8 cellular contexts compared by ENCODE assay signal in the genomic region with DNA sequence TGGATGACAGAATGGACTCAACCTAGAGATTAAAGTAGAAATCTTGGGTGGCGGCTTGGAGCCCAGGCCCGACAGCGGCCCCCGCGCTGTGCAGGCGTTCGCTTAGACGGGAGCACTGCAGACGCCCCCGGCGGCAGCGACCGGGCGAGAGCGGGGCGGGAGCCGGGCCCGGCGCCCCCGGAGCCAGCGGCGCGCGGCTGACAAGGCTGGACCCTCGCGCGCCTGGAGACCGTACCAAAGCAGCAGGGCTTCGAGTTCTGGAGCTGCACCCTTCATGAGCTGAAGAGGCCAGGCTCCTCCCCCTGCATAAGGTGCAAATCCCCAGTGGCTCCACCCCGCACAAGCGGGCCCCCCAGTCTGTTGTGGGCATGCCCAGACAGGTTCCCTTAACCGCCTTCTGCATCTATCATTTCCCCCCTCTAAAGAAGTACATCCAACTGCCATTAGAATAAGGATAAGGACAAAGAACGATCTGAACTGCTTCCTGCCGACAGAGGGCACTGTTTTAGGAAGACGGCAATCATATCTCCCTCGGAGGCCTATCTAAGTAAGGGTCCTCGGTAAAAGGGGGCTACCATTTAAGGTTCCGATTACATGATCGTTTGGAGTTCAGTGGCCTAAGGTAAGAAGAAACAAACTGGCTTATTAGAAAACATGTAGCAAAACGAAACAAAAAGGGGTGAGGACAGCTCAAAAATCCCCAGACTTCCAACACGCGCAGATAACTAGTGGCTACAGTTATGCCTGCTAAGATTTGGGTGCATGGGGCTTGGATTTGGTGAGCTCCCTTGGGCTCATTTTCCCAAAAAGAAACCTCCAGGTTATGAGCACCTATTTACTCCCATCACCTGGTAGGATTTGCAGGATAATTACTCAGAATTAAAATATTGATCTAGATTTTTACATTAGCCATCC.
A peak's percentile ranks its signal among the peaks of the same experiment; 100 is the strongest.
DNase-seq lines count a peak whose midpoint lies in the region; ATAC-seq, FAIRE-seq and TF ChIP-seq lines count a peak whose summit lies in the region.

No MANE protein-coding gene starts in this region.

- H4K20me1 ChIP-seq in endothelial cell of umbilical vein (replicated peaks; ENCODE audit: control insufficient read depth, extremely low read depth, insufficient read depth, low read length) = no peaks in the 10 kb centered on the region

- no peaks in the 10 kb centered on the region for H3K9me1 ChIP-seq in endothelial cell of umbilical vein (replicated peaks; ENCODE audit: control insufficient read depth, extremely low read depth, insufficient read depth, low read length)

- dilution Hi-C loops in endothelial cell of umbilical vein (cut with MboI; ENCODE audit: extremely low pct_ligation_motif_present, low sequenced_read_pairs) = no loop called here

- H2AFZ ChIP-seq in endothelial cell of umbilical vein (ENCODE audit: low read depth, low read length) = peak overlapping the region; percentile 71

- H3K4me1 ChIP-seq in endothelial cell of umbilical vein (ENCODE audit: control insufficient read depth, extremely low read depth, insufficient read depth, low read length) (no peaks in the 10 kb centered on the region), sigmoid colon (no peaks in the 10 kb centered on the region)

- H3K4me3 ChIP-seq in endothelial cell of umbilical vein (replicated peaks in 1 of 3; ENCODE audit: insufficient read depth in 1 of 3, low read depth in 1 of 3, low read length in 3 of 3) = peak overlapping the region in 1 of 3 experiments; percentile 6
- peak overlapping the region in 3 of 4 donors; percentile 11 to 27 (median 21) for H3K4me3 ChIP-seq in sigmoid colon

- H3K27ac ChIP-seq in endothelial cell of umbilical vein (ENCODE audit: insufficient read depth, low read depth, low read length) (no peak overlapping the region), sigmoid colon (no peak overlapping the region)

- TF ChIP-seq POLR2A in endothelial cell of umbilical vein (IDR thresholded peaks at IDR 0.05; ENCODE audit: low read depth, low read length) = no peak
- no peak for TF ChIP-seq POLR2A in sigmoid colon (IDR thresholded peaks at IDR 0.05)

- CTCF ChIA-PET in endothelial cell of umbilical vein (lab: Charles Lee) = interaction anchor here (0.6 to 1.6 kb wide), 5 partner anchors 13 to 1932 kb away, joined by 3 to 10 read pairs (median 3); no protein-coding TSS in a partner anchor

- H3K9me3 ChIP-seq in endothelial cell of umbilical vein (replicated peaks; ENCODE audit: control insufficient read depth, insufficient read depth, low read length) (no peaks in the 10 kb centered on the region), sigmoid colon (no peaks in the 10 kb centered on the region)

- intact Hi-C loops in endothelial cell of umbilical vein (cut with micrococcal nuclease) (no loop called here), sigmoid colon (cut with DNase I) (no loop called here)

- H3K27me3 ChIP-seq in endothelial cell of umbilical vein (ENCODE audit: control insufficient read depth in 2 of 2, insufficient read depth in 2 of 2, low read length in 2 of 2) = no peaks in the 10 kb centered on the region
- no peaks in the 10 kb centered on the region for H3K27me3 ChIP-seq in sigmoid colon

- FAIRE-seq in endothelial cell of umbilical vein (lab: Jason Lieb, UNC) = no peak

- TF ChIP-seq CTCF in endothelial cell of umbilical vein (IDR thresholded peaks at IDR 0.05; ENCODE audit: extremely low read depth in 1 of 2, insufficient read depth in 1 of 2, low read depth in 1 of 2, low read length in 2 of 2) (peak in 1 of 2 donors; percentile 13), sigmoid colon (IDR thresholded peaks at IDR 0.05) (peak in 1 of 4 experiments; percentile 14)

- peak overlapping the region; percentile 8 for H3K4me2 ChIP-seq in endothelial cell of umbilical vein (ENCODE audit: insufficient read depth, low read length)

- ATAC-seq in GM21737 (IDR thresholded peaks at IDR 0.05; ENCODE audit: unreplicated experiment) (no peak), HG02610 (IDR thresholded peaks at IDR 0.05; ENCODE audit: unreplicated experiment) (no peak)

- 61 to 64% methylated on average over 42 of the region's 42 CpGs for WGBS in sigmoid colon, 2 donors

- H3K79me2 ChIP-seq in endothelial cell of umbilical vein (ENCODE audit: control insufficient read depth, insufficient read depth, low read length) = no peaks in the 10 kb centered on the region

- BruUV-seq in endothelial cell of umbilical vein (replicated peaks; lab: Mats Ljungman, UMichigan) = no TSS peak

- no peak for TF ChIP-seq EP300 in sigmoid colon (IDR thresholded peaks at IDR 0.05)

- DNase-seq in activated T-cell treated with anti-CD3 and anti-CD28 coated beads for 48 hours (ENCODE audit: low read depth) = peak; percentile 1
- DNase-seq in activated T-cell treated with anti-CD3 and anti-CD28 coated beads, Interleukin-2, amount 50 U/mL, for 1 hour = no peak
- DNase-seq in NAMALWA (ENCODE audit: low spot score) = peak; percentile 26
- no peak for DNase-seq in endothelial cell of umbilical vein (ENCODE audit: low read depth, low spot score)
- no peak for DNase-seq in sigmoid colon
- no peak for DNase-seq in effector CD4-positive, alpha-beta T cell

- POLR2A ChIA-PET in endothelial cell of umbilical vein (lab: Charles Lee) = interaction anchor here (0.6 kb wide), 1 partner anchor 336 kb away, joined by 3 read pairs; no protein-coding TSS in a partner anchor

- no peak overlapping the region for H3K9ac ChIP-seq in endothelial cell of umbilical vein (replicated peaks; ENCODE audit: extremely low read depth, insufficient read depth, low read length)

- H3K36me3 ChIP-seq in endothelial cell of umbilical vein (ENCODE audit: control insufficient read depth in 2 of 2, extremely low read depth in 1 of 2, insufficient read depth in 2 of 2, low read length in 2 of 2) (no peaks in the 10 kb centered on the region), sigmoid colon (no peaks in the 10 kb centered on the region)

TF ChIP-seq in endothelial cell of umbilical vein, 7 proteins besides CTCF, POLR2A, EP300 and RAD21:
- TF ChIP-seq MYC (IDR thresholded peaks at IDR 0.05; ENCODE audit: low read depth, low read length) = no peak
- TF ChIP-seq POLR2AphosphoS5 (IDR thresholded peaks at IDR 0.05; ENCODE audit: insufficient read depth, low read depth, low read length) = no peak
- no peak for TF ChIP-seq GATA2 (IDR thresholded peaks at IDR 0.05; ENCODE audit: insufficient read depth, insufficient read length, low read depth, low read length)
- TF ChIP-seq, protein P1, sequence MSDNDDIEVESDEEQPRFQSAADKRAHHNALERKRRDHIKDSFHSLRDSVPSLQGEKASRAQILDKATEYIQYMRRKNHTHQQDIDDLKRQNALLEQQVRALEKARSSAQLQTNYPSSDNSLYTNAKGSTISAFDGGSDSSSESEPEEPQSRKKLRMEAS (IDR thresholded peaks at IDR 0.05; ENCODE audit: insufficient read depth, insufficient read length) = no peak
- TF ChIP-seq FOS (IDR thresholded peaks at IDR 0.05; ENCODE audit: borderline replicate concordance, insufficient read depth, low read length) = no peak
- no peak for TF ChIP-seq JUN (IDR thresholded peaks at IDR 0.05; ENCODE audit: borderline replicate concordance, insufficient read depth, insufficient read length, low read depth)
- no peak for TF ChIP-seq EZH2 (IDR thresholded peaks at IDR 0.05; ENCODE audit: borderline replicate concordance, low read depth, low read length, severe bottlenecking)

Comparison
In these comparisons a context has a peak if more than half of its experiments do, and no peak if none do; other contexts are left out.
1. DNase-seq: peak in activated T-cell treated with anti-CD3 and anti-CD28 coated beads for 48 hours (single experiment) and NAMALWA (single experiment); none in activated T-cell treated with anti-CD3 and anti-CD28 coated beads, Interleukin-2, amount 50 U/mL, for 1 hour (single experiment), endothelial cell of umbilical vein (single experiment), sigmoid colon (single experiment) and effector CD4-positive, alpha-beta T cell (single experiment).